ENCODE assay signal across 8 cellular contexts in the genomic region with DNA sequence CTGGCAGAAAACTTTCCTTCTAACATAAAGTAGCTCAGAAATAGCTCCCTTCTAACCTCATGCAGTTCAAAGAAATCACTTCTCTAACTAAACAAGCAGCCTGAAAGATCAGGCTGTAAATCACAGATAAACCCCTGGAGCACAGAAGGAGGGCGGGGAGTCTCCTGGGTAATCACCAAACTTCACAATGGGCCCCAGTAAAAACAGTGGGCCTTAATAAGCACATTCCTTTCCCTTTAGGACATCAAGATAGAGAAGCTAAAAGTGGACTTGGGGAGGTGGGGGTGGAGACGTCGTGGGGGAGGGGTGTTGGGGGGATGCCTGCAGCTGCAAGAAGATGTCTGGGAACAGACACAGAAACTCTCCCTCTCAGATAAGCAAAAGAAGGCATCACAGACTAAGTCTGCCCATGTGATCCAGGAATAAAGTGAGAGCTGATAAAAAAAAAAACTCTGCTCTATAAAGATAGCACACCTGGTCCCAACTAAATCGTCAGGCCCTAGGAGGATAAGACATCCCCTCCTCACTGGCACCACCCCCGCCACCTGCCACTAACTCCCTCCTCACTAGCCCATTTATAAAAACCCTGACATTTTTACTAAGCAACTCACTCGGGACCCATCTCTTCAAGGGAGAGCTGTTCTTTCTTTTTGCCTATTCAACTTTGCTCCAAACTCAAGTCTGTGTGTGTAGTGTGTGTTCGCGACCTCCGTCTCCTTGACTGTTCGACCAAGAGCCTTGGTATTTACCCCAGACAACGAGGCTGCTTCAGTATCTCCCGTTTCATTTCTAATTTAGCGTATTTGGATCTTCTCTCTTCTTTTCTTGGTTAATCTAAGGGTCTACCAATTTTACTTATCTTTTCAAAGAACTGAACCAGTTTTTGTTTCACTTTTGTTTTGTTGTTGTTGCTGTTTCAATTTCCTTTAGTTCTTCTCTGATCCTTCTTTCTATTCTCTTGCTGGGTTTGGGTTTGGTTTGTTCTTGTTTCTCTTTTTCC. TPM values are rescaled to one million over a fixed set of nuclear protein-coding genes. Genes with fewer than 3 reads are reported as not detected.
DNase-seq lines count a peak whose midpoint lies in the region; ATAC-seq and TF ChIP-seq lines count a peak whose summit lies in the region.

No MANE protein-coding gene starts in this region.

- H3K18ac ChIP-seq in mesendoderm (ENCODE audit: low read length) = peak overlapping the region; percentile 94

- peak overlapping the region; percentile 95 for H3K56ac ChIP-seq in mesendoderm (ENCODE audit: low read length)

- no peak overlapping the region for H4K5ac ChIP-seq in mesendoderm (ENCODE audit: low read length)

- no peaks in the 10 kb centered on the region; the same call in 1 of the 2 replicates for H3K9me3 ChIP-seq in PC-9 (ENCODE audit: insufficient read depth, low read depth)
- H3K9me3 ChIP-seq in vagina = no peaks in the 10 kb centered on the region

- peak; percentile 54 for ATAC-seq in GM21381 (IDR thresholded peaks at IDR 0.05; ENCODE audit: unreplicated experiment)
- peak; percentile 59 for ATAC-seq in effector memory CD8-positive, alpha-beta T cell (replicated peaks)

- H3K4me1 Mint-ChIP-seq in effector memory CD8-positive, alpha-beta T cell (ENCODE audit: low read depth in 2 of 2) = peaks cover 19 to 23% of the 10 kb centered on the region in 2 donors

- no peak for TF ChIP-seq POLR2A in vagina (IDR thresholded peaks at IDR 0.05)

- peak overlapping the region; percentile 47 for H3K4me3 ChIP-seq in AG09309 (ENCODE audit: control insufficient read depth, low read depth, low read length)
- H3K4me3 ChIP-seq in PC-9 = peak overlapping the region; percentile 30; the same call in 1 of the 2 replicates
- no peak overlapping the region for H3K4me3 ChIP-seq in mesendoderm (ENCODE audit: low read length)
- H3K4me3 ChIP-seq in vagina = peak overlapping the region; percentile 44 to 48

- CTCF ChIA-PET in PC-9 (lab: Charles Lee) = interaction anchor here (0.7 kb wide), 1 partner anchor 77 kb away, joined by 10 read pairs; no protein-coding TSS in a partner anchor

- DNase-seq in AG09309 (ENCODE audit: low read depth) = peak; percentile 42
- peak; percentile 27 to 58 for DNase-seq in PC-9
- DNase-seq in effector memory CD8-positive, alpha-beta T cell = peak in 2 of 3 experiments; percentile 10 to 34
- DNase-seq in mesendoderm = peak; percentile 99
- no peak for DNase-seq in vagina (ENCODE audit: extremely low spot score in 2 of 2)
- DNase-seq in inferior parietal cortex (ENCODE audit: extremely low spot score) = no peak
- no peak for DNase-seq in NCI-H1048 (lab: John Stamatoyannopoulos, UW)

- H3K9ac ChIP-seq in mesendoderm (ENCODE audit: low read length) = peak overlapping the region; percentile 72

- H3K36me3 ChIP-seq in PC-9 (ENCODE audit: low read depth) = no peaks in the 10 kb centered on the region; the same call in 1 of the 2 replicates
- H3K36me3 ChIP-seq in mesendoderm (ENCODE audit: control insufficient read depth, insufficient read depth, low read length) = no peaks in the 10 kb centered on the region
- no peaks in the 10 kb centered on the region for H3K36me3 ChIP-seq in vagina

- H2BK15ac ChIP-seq in mesendoderm (replicated peaks; ENCODE audit: low read depth) = no peak overlapping the region

- H3K27me3 Mint-ChIP-seq in effector memory CD8-positive, alpha-beta T cell = no peaks in the 10 kb centered on the region

- no peak overlapping the region for H3K27ac Mint-ChIP-seq in effector memory CD8-positive, alpha-beta T cell

- no peak overlapping the region for H3K4me3 Mint-ChIP-seq in effector memory CD8-positive, alpha-beta T cell

- H2BK120ac ChIP-seq in mesendoderm (ENCODE audit: low read depth, low read length) = no peak overlapping the region

- no peak overlapping the region for H2AFZ ChIP-seq in PC-9

- no peaks in the 10 kb centered on the region for H4K20me1 ChIP-seq in PC-9 (ENCODE audit: insufficient read depth)

- no peak overlapping the region for H4K8ac ChIP-seq in mesendoderm (ENCODE audit: low read depth, low read length)

- BruUV-seq in PC-9 (replicated peaks; lab: Mats Ljungman, UMichigan) = no TSS peak

- H3K36me3 Mint-ChIP-seq in effector memory CD8-positive, alpha-beta T cell (ENCODE audit: insufficient read depth) = peaks cover 3% of the 10 kb centered on the region

- no peak overlapping the region for H3K4ac ChIP-seq in mesendoderm (ENCODE audit: low read depth, low read length)

- H3K23ac ChIP-seq in mesendoderm (ENCODE audit: low read length) = peak overlapping the region; percentile 29

- H2BK5ac ChIP-seq in mesendoderm (ENCODE audit: low read length) = peak overlapping the region; percentile 98

- H3K27me3 ChIP-seq in PC-9 (ENCODE audit: insufficient read depth, low read depth) = no peaks in the 10 kb centered on the region
- H3K27me3 ChIP-seq in mesendoderm (ENCODE audit: insufficient read depth, low read length, poor library complexity) = no peaks in the 10 kb centered on the region
- no peaks in the 10 kb centered on the region for H3K27me3 ChIP-seq in vagina

- H3K4me2 ChIP-seq in PC-9 (peak overlapping the region; percentile 56), mesendoderm (ENCODE audit: low read length) (no peak overlapping the region)

- whole genome bisulfite sequencing in mesendoderm (ENCODE audit: extremely low coverage, insufficient coverage, low lambda C conversion rate) = no CpG with 5 or more reads among the region's 13 CpGs

- H3K4me1 ChIP-seq in PC-9 (replicated peaks; ENCODE audit: insufficient read depth) = peaks cover 55% of the 10 kb centered on the region
- peaks cover 13% of the 10 kb centered on the region for H3K4me1 ChIP-seq in mesendoderm (ENCODE audit: control insufficient read depth, low read depth, low read length)
- H3K4me1 ChIP-seq in vagina = peaks cover 30% of the 10 kb centered on the region

- H3K27ac ChIP-seq in PC-9 (peak overlapping the region; percentile 77), mesendoderm (ENCODE audit: low read depth, low read length) (peak overlapping the region; percentile 96), vagina (peak overlapping the region; percentile 86)

- intact Hi-C loops in PC-9 (cut with micrococcal nuclease; ENCODE audit: unreplicated experiment) (loop anchor here (10.0 kb wide), 1 partner anchor 330 kb away; no protein-coding TSS in a partner anchor), vagina (cut with DNase I) (no loop called here)

- no peak overlapping the region for H2AK5ac ChIP-seq in mesendoderm (ENCODE audit: low read length)

- POLR2A ChIA-PET in PC-9 (lab: Charles Lee; ENCODE audit: unreplicated experiment) = interaction anchor here (0.5 to 0.6 kb wide), 2 partner anchors 150 to 1039 kb away, joined by 3 to 7 read pairs; no protein-coding TSS in a partner anchor

- TF ChIP-seq CTCF in AG09309 (IDR thresholded peaks at IDR 0.05; ENCODE audit: control insufficient read depth, insufficient read depth, low read depth, low read length, missing control alignments) (no peak), PC-9 (conservative IDR thresholded peaks at IDR 0.05) (no peak), vagina (IDR thresholded peaks at IDR 0.05) (peak in 1 of 3 experiments; percentile 4)

- H3F3A ChIP-seq in PC-9 (ENCODE audit: insufficient read depth, low read depth) = peaks cover 20% of the 10 kb centered on the region

- H3K79me1 ChIP-seq in mesendoderm (ENCODE audit: low read length) = no peaks in the 10 kb centered on the region

- no peaks in the 10 kb centered on the region for H3K9me2 ChIP-seq in PC-9 (ENCODE audit: insufficient read depth)

- H3K79me2 ChIP-seq in PC-9 (ENCODE audit: low read depth) (peaks cover 63% of the 10 kb centered on the region), mesendoderm (ENCODE audit: control insufficient read depth, insufficient read depth, low read length) (no peaks in the 10 kb centered on the region)

- H3K9me3 Mint-ChIP-seq in effector memory CD8-positive, alpha-beta T cell = no peaks in the 10 kb centered on the region

RNA-seq across cellular contexts. Expression of a gene that starts 31.7 kb away (rescaled TPM):
- total RNA-seq in PC-9 (2021) (12.7 and 14.8 TPM in 2 replicates), vagina (4.7 TPM)
- polyA plus RNA-seq in mesendoderm (2013, experiment 1 of 2) = 3.6 TPM
- 3.7 TPM for polyA plus RNA-seq in mesendoderm (2013, experiment 2 of 2)

Comparison
In these comparisons a context has a peak if more than half of its experiments do, and no peak if none do; other contexts are left out.
1. DNase-seq: peak in AG09309 (single experiment), PC-9 (2 of 2), effector memory CD8-positive, alpha-beta T cell (2 of 3) and mesendoderm (single experiment); none in vagina (0 of 2), inferior parietal cortex (single experiment) and NCI-H1048 (single experiment).
2. Peak in every context shown above with its lines, with median percentiles within 50 percentile points of each other: H3K27ac ChIP-seq.